Comparison of ENCODE assay signal across 8 cellular contexts in genomic region chr15:84911879-84912660, GRCh38. TPM values are rescaled to one million over a fixed set of nuclear protein-coding genes. Genes with fewer than 3 reads are reported as not detected.
DNase-seq lines count a peak whose midpoint lies in the region; ATAC-seq, FAIRE-seq and TF ChIP-seq lines count a peak whose summit lies in the region.

No MANE protein-coding gene starts in this region.

- no peaks in the 10 kb centered on the region for H3K9me3 Mint-ChIP-seq in astrocyte (ENCODE audit: unreplicated experiment)

- H3K27me3 Mint-ChIP-seq in astrocyte (ENCODE audit: low read depth, unreplicated experiment): peaks cover 2% of the 10 kb centered on the region

- peak overlapping the region; percentile 71 for H3K4me2 ChIP-seq in astrocyte (ENCODE audit: low read length)
- H3K4me2 ChIP-seq in skeletal muscle satellite cell (ENCODE audit: low read length): peak overlapping the region; percentile 62

- H3K27me3 ChIP-seq in astrocyte (ENCODE audit: insufficient read depth, low read length) (no peaks in the 10 kb centered on the region), right cardiac atrium (ENCODE audit: control insufficient read depth, insufficient read depth) (no peaks in the 10 kb centered on the region), skeletal muscle satellite cell (ENCODE audit: control insufficient read depth, insufficient read depth, low read length) (no peaks in the 10 kb centered on the region)
- no peaks in the 10 kb centered on the region for H3K27me3 ChIP-seq in effector memory CD4-positive, alpha-beta T cell (replicated peaks; ENCODE audit: control insufficient read depth, insufficient read depth, low read length, poor library complexity, severe bottlenecking)

- WGBS in right cardiac atrium: 20% methylated on average over 6 of the region's 6 CpGs

- no peaks in the 10 kb centered on the region for H3K9me3 ChIP-seq in astrocyte (ENCODE audit: insufficient read depth, low read depth, low read length)
- H3K9me3 ChIP-seq in right cardiac atrium (ENCODE audit: control insufficient read depth, low read length): no peaks in the 10 kb centered on the region
- no peaks in the 10 kb centered on the region for H3K9me3 ChIP-seq in skeletal muscle satellite cell (replicated peaks; ENCODE audit: low read length)
- H3K9me3 ChIP-seq in effector memory CD4-positive, alpha-beta T cell (ENCODE audit: control insufficient read depth, low read length): no peaks in the 10 kb centered on the region

- peak overlapping the region; percentile 30 for H3K4me3 Mint-ChIP-seq in astrocyte (ENCODE audit: unreplicated experiment)

- H3K4me3 ChIP-seq in astrocyte (ENCODE audit: insufficient read depth, low read depth, low read length): no peak overlapping the region
- no peak overlapping the region for H3K4me3 ChIP-seq in right cardiac atrium (ENCODE audit: low read length)
- H3K4me3 ChIP-seq in skeletal muscle satellite cell (ENCODE audit: low read length): peak overlapping the region; percentile 26
- no peak overlapping the region for H3K4me3 ChIP-seq in effector memory CD4-positive, alpha-beta T cell (ENCODE audit: insufficient read depth, low read depth, low read length, poor library complexity, severe bottlenecking)

- H3K9ac ChIP-seq in astrocyte (ENCODE audit: low read length) (peak overlapping the region; percentile 70), skeletal muscle satellite cell (ENCODE audit: low read depth, low read length) (peak overlapping the region; percentile 27)

- no peaks in the 10 kb centered on the region for H4K20me1 ChIP-seq in astrocyte (ENCODE audit: insufficient read depth, low read length)

- TF ChIP-seq CTCF in astrocyte (IDR thresholded peaks at IDR 0.05; ENCODE audit: insufficient read depth, low read depth, low read length): no peak
- no peak for TF ChIP-seq CTCF in GM13976 (IDR thresholded peaks at IDR 0.05; ENCODE audit: borderline replicate concordance, control extremely low read depth, extremely low read depth, insufficient read depth, missing control alignments)
- no peak for TF ChIP-seq CTCF in GM20000 (IDR thresholded peaks at IDR 0.05; ENCODE audit: extremely low read depth, missing control alignments)

- H3K4me1 ChIP-seq in astrocyte (ENCODE audit: insufficient read depth, low read length): peaks cover 45% of the 10 kb centered on the region
- H3K4me1 ChIP-seq in right cardiac atrium (ENCODE audit: control insufficient read depth, insufficient read depth, low read length): peaks cover 36% of the 10 kb centered on the region
- H3K4me1 ChIP-seq in skeletal muscle satellite cell (ENCODE audit: control insufficient read depth, insufficient read depth, low read length): peaks cover 44% of the 10 kb centered on the region
- no peaks in the 10 kb centered on the region for H3K4me1 ChIP-seq in effector memory CD4-positive, alpha-beta T cell (ENCODE audit: control insufficient read depth, insufficient read depth, low read length, poor library complexity, severe bottlenecking)

- no peaks in the 10 kb centered on the region for H3K79me2 ChIP-seq in astrocyte (ENCODE audit: insufficient read depth, low read length)

- H3K27ac ChIP-seq in astrocyte (ENCODE audit: low read depth, low read length) (peak overlapping the region; percentile 87), right cardiac atrium (ENCODE audit: low read length) (peak overlapping the region; percentile 88)
- no peak overlapping the region for H3K27ac ChIP-seq in effector memory CD4-positive, alpha-beta T cell (ENCODE audit: insufficient read depth, low read length, poor library complexity, severe bottlenecking)

- H3K36me3 ChIP-seq in astrocyte (ENCODE audit: insufficient read depth, low read length): no peaks in the 10 kb centered on the region
- no peaks in the 10 kb centered on the region for H3K36me3 ChIP-seq in skeletal muscle satellite cell (ENCODE audit: insufficient read depth, low read length)
- no peaks in the 10 kb centered on the region for H3K36me3 ChIP-seq in effector memory CD4-positive, alpha-beta T cell (ENCODE audit: control insufficient read depth, insufficient read depth, low read length)

- H3K36me3 Mint-ChIP-seq in astrocyte (ENCODE audit: low read depth, unreplicated experiment): no peaks in the 10 kb centered on the region

- peak; percentile 93 to 95 for ATAC-seq in right cardiac atrium
- ATAC-seq in HG03378 (IDR thresholded peaks at IDR 0.05; ENCODE audit: unreplicated experiment): no peak

- peak overlapping the region; percentile 72 for H2AFZ ChIP-seq in astrocyte (ENCODE audit: low read depth, low read length)

- peaks cover 25% of the 10 kb centered on the region for H3K4me1 Mint-ChIP-seq in astrocyte (ENCODE audit: low read depth, unreplicated experiment)

- intact Hi-C loops in right cardiac atrium (cut with DNase I): loop anchor here in 1 of 4 donors (10.0 kb wide), 1 partner anchor 67 kb away; no protein-coding TSS in a partner anchor

- peak; percentile 75 for FAIRE-seq in astrocyte (lab: Jason Lieb, UNC)

- H3K27ac Mint-ChIP-seq in astrocyte (ENCODE audit: unreplicated experiment): peak overlapping the region; percentile 100

- in situ Hi-C loops in GM13976 (cut with MboI; ENCODE audit: low sequenced_read_pairs, unreplicated experiment): no loop called here

- peak; percentile 99 for DNase-seq in GM04504 (ENCODE audit: low read depth)
- DNase-seq in astrocyte (ENCODE audit: low read depth): peak; percentile 99
- DNase-seq in right cardiac atrium: peak; percentile 95 to 96 (median 95)
- no peak for DNase-seq in GM13976 (ENCODE audit: low spot score)
- DNase-seq in effector memory CD4-positive, alpha-beta T cell: no peak
- DNase-seq in GM20000 (ENCODE audit: low spot score): no peak

RNA-seq across cellular contexts. Expression of gene SLC28A1, which starts 27.6 kb away (rescaled TPM):
- total RNA-seq in astrocyte: not detected in 2 replicates
- under 1 TPM in 3 of 4 donors, not detected in 1; 0.29 to 0.54 (median 0.42) TPM for total RNA-seq in right cardiac atrium
- 0.32 TPM for polyA plus RNA-seq in right cardiac atrium
- not detected in 2 replicates for total RNA-seq in skeletal muscle satellite cell (2012; rRNA removed)

Comparison
In these comparisons a context has a peak if more than half of its experiments do, and no peak if none do; other contexts are left out.
1. DNase-seq: peak in GM04504 (single experiment), astrocyte (single experiment) and right cardiac atrium (3 of 3); none in GM13976 (single experiment), effector memory CD4-positive, alpha-beta T cell (0 of 3) and GM20000 (single experiment).